ENCODE assay signal across 2 cellular contexts in the genomic region with DNA sequence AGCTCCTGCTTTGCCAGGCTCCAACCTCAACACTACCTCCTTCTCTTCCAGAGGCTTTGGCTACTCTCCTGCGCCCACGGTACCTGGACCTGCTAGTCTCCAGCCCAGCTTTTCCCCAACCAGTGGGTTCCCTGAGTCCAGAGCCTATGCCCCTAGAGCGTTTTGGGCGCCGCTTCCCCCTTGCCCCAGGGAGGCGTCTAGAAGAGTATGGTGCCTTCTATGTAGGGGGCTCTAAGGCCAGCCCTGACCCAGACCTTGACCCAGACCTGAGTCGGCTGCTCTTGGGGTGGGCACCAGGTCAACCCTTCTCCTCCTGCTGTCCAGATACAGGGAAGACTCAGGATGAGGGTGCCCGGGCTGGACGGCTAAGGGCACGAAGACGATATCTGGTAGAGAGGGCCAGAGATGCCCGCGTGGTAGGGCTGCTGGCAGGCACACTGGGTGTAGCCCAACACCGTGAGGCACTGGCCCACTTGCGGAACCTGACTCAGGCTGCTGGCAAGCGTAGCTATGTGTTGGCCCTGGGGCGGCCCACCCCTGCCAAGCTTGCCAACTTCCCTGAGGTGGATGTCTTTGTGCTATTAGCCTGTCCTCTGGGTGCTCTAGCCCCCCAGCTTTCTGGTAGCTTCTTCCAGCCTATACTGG.
TF ChIP-seq lines count a peak whose summit lies in the region.

No MANE protein-coding gene starts in this region.

TF ChIP-seq in GM12878, 131 proteins besides CTCF, POLR2A, EP300 and RAD21 (continues in another document):
- TF ChIP-seq IRF3 (IDR thresholded peaks at IDR 0.05): no peak
- no peak for TF ChIP-seq PML (IDR thresholded peaks at IDR 0.05; ENCODE audit: low read length)
- no peak for TF ChIP-seq NR2C2 (IDR thresholded peaks at IDR 0.05; ENCODE audit: borderline replicate concordance, control insufficient read depth, insufficient read length, low read depth)
- no peak for TF ChIP-seq E2F8 (IDR thresholded peaks at IDR 0.05; ENCODE audit: low read depth, partially characterized antibody)
- TF ChIP-seq JUND (IDR thresholded peaks at IDR 0.05; ENCODE audit: low read depth, low read length): no peak
- TF ChIP-seq PBX3 (IDR thresholded peaks at IDR 0.05; ENCODE audit: insufficient replicate concordance, low read depth, low read length): no peak
- no peak for TF ChIP-seq POU2F2 (IDR thresholded peaks at IDR 0.05; ENCODE audit: borderline replicate concordance, low read depth, low read length)
- TF ChIP-seq SUZ12 (IDR thresholded peaks at IDR 0.05; ENCODE audit: unreplicated experiment): no peak
- no peak for TF ChIP-seq SMC3 (IDR thresholded peaks at IDR 0.05; ENCODE audit: borderline replicate concordance, low read length)
- no peak for TF ChIP-seq POLR2AphosphoS2 (IDR thresholded peaks at IDR 0.05; ENCODE audit: low read depth, low read length)
- TF ChIP-seq ZNF622 (IDR thresholded peaks at IDR 0.05): no peak
- no peak for TF ChIP-seq E4F1 (IDR thresholded peaks at IDR 0.05; ENCODE audit: borderline replicate concordance, partially characterized antibody)
- TF ChIP-seq RELB (IDR thresholded peaks at IDR 0.05; ENCODE audit: low read depth): no peak
- TF ChIP-seq POLR2AphosphoS5 (IDR thresholded peaks at IDR 0.05; ENCODE audit: low read length): no peak
- TF ChIP-seq ATF7 (IDR thresholded peaks at IDR 0.05; ENCODE audit: low read depth): no peak
- TF ChIP-seq ATF3 (IDR thresholded peaks at IDR 0.05; ENCODE audit: borderline replicate concordance, extremely low read depth, low read depth, low read length): no peak

TF ChIP-seq in HEK293T, 16 proteins besides CTCF, POLR2A, EP300 and RAD21:
- TF ChIP-seq ELF4 (IDR thresholded peaks at IDR 0.05) (no peak), PKNOX1 (IDR thresholded peaks at IDR 0.05) (no peak), SUZ12 (IDR thresholded peaks at IDR 0.05) (no peak), ARNT (IDR thresholded peaks at IDR 0.05) (no peak), TARDBP (IDR thresholded peaks at IDR 0.05) (no peak), L3MBTL2 (conservative IDR thresholded peaks at IDR 0.05) (no peak), BHLHE40 (IDR thresholded peaks at IDR 0.05; ENCODE audit: borderline replicate concordance) (no peak), CTBP1 (IDR thresholded peaks at IDR 0.05; ENCODE audit: borderline replicate concordance) (no peak), FOXK2 (IDR thresholded peaks at IDR 0.05) (no peak), FOXM1 (IDR thresholded peaks at IDR 0.05; ENCODE audit: borderline replicate concordance) (no peak), HDGF (IDR thresholded peaks at IDR 0.05; ENCODE audit: borderline replicate concordance) (no peak)
TF ChIP-seq in HEK293T: peak in this region for 0.
